8 cellular contexts compared by ENCODE assay signal in genomic region chr6:32186496-32186840, GRCh38. TPM values are rescaled to one million over a fixed set of nuclear protein-coding genes. Genes with fewer than 3 reads are reported as not detected.
DNase-seq lines count a peak whose midpoint lies in the region; ATAC-seq and TF ChIP-seq lines count a peak whose summit lies in the region.
"Had no signal": no experiment of that assay in that cellular context is flagged by ENCODE, and none has a peak within 500 bp of the region (broad histone marks: within the 10 kb centered on the region; RNA-seq: fewer than 3 reads in every experiment).

No MANE protein-coding gene starts in this region.

- H3K27ac ChIP-seq in GM23248 = peak overlapping the region; percentile 81
- peak overlapping the region; percentile 86 for H3K27ac ChIP-seq in hepatocyte

- H3K4me1 Mint-ChIP-seq in activated B cell treated with CpG ODN at 0.5 μM for 24 hours = peaks cover 50% of the 10 kb centered on the region
- H3K4me1 Mint-ChIP-seq in stimulated activated effector memory CD8-positive, alpha-beta T cell treated with anti-CD3 and anti-CD28 coated beads, Interleukin-12 subunit alpha, Interleukin-12 subunit beta, amount 100 ng/mL, for 72 hours = peaks cover 72% of the 10 kb centered on the region

- peak overlapping the region; percentile 77 for H3K27ac Mint-ChIP-seq in activated B cell treated with CpG ODN at 0.5 μM for 24 hours
- peak overlapping the region; percentile 99 for H3K27ac Mint-ChIP-seq in stimulated activated effector memory CD8-positive, alpha-beta T cell treated with anti-CD3 and anti-CD28 coated beads, Interleukin-12 subunit alpha, Interleukin-12 subunit beta, amount 100 ng/mL, for 72 hours

- DNase-seq in GM23248 (no peak), activated B cell treated with CpG ODN at 0.5 μM for 24 hours (no peak), hepatocyte (ENCODE audit: low spot score) (no peak), NCI-H1105 treated with DMSO at 0.1 percent for 48 hours (lab: John Stamatoyannopoulos, UW) (no peak), H7 (no peak)
- DNase-seq in stimulated activated effector memory CD8-positive, alpha-beta T cell treated with anti-CD3 and anti-CD28 coated beads, Interleukin-12 subunit alpha, Interleukin-12 subunit beta, amount 100 ng/mL, for 72 hours (ENCODE audit: low spot score in 2 of 2) = no peak
- DNase-seq: activated CD4-positive, alpha-beta T cell treated with anti-CD3 and anti-CD28 coated beads, Interleukin-2, amount 50 U/mL, for 48 hours had no signal

- peak overlapping the region; percentile 8 for H3K4me3 Mint-ChIP-seq in activated B cell treated with CpG ODN at 0.5 μM for 24 hours
- peak overlapping the region; percentile 99 for H3K4me3 Mint-ChIP-seq in stimulated activated effector memory CD8-positive, alpha-beta T cell treated with anti-CD3 and anti-CD28 coated beads, Interleukin-12 subunit alpha, Interleukin-12 subunit beta, amount 100 ng/mL, for 72 hours

- H3K9me3 ChIP-seq in GM23248 (ENCODE audit: low read depth) (no peaks in the 10 kb centered on the region), hepatocyte (ENCODE audit: low read depth) (no peaks in the 10 kb centered on the region)

- H3K27me3 Mint-ChIP-seq in activated B cell treated with CpG ODN at 0.5 μM for 24 hours = no peaks in the 10 kb centered on the region

- H3K9me3 Mint-ChIP-seq in activated B cell treated with CpG ODN at 0.5 μM for 24 hours = no peaks in the 10 kb centered on the region
- no peaks in the 10 kb centered on the region for H3K9me3 Mint-ChIP-seq in stimulated activated effector memory CD8-positive, alpha-beta T cell treated with anti-CD3 and anti-CD28 coated beads, Interleukin-12 subunit alpha, Interleukin-12 subunit beta, amount 100 ng/mL, for 72 hours

- H3K4me1 ChIP-seq in GM23248 (ENCODE audit: insufficient read depth) = peaks cover 10% of the 10 kb centered on the region
- peaks cover 28% of the 10 kb centered on the region for H3K4me1 ChIP-seq in hepatocyte (ENCODE audit: insufficient read depth)

- H3K36me3 Mint-ChIP-seq in activated B cell treated with CpG ODN at 0.5 μM for 24 hours (ENCODE audit: low read depth) = peaks cover 72% of the 10 kb centered on the region
- peaks cover 95% of the 10 kb centered on the region for H3K36me3 Mint-ChIP-seq in stimulated activated effector memory CD8-positive, alpha-beta T cell treated with anti-CD3 and anti-CD28 coated beads, Interleukin-12 subunit alpha, Interleukin-12 subunit beta, amount 100 ng/mL, for 72 hours

- no peaks in the 10 kb centered on the region for H3K27me3 ChIP-seq in GM23248 (replicated peaks; ENCODE audit: insufficient read depth)
- H3K27me3 ChIP-seq in hepatocyte = no peaks in the 10 kb centered on the region
- H3K27me3 ChIP-seq in H7 (ENCODE audit: control insufficient read depth, insufficient read depth, low read length) = no peaks in the 10 kb centered on the region

- H3K79me2 ChIP-seq in GM23248 (ENCODE audit: insufficient read depth) = peaks cover 50% of the 10 kb centered on the region
- H3K79me2 ChIP-seq in hepatocyte = peaks cover 33% of the 10 kb centered on the region

- intact Hi-C loops in activated B cell treated with CpG ODN at 0.5 μM for 24 hours (cut with micrococcal nuclease) = no loop called here

- ATAC-seq in activated B cell treated with CpG ODN at 0.5 μM for 24 hours (ENCODE audit: low read depth) (no peak), GM21526 (IDR thresholded peaks at IDR 0.05; ENCODE audit: low FRiP score, unreplicated experiment) (no peak)
- ATAC-seq in stimulated activated effector memory CD8-positive, alpha-beta T cell treated with anti-CD3 and anti-CD28 coated beads, Interleukin-12 subunit alpha, Interleukin-12 subunit beta, amount 100 ng/mL, for 72 hours = no peak

- 54 to 60% methylated on average over 6 of the region's 6 CpGs for WGBS in GM23248 (ENCODE audit: low coverage in 1 of 2, low lambda C conversion rate in 2 of 2, missing lambda C conversion rate in 2 of 2), 2 experiments
- WGBS in hepatocyte (ENCODE audit: low lambda C conversion rate, missing lambda C conversion rate) = 80% methylated on average over 6 of the region's 6 CpGs

- 0 out of 2 replicates have a peak overlapping the region, but pooled peaks have one; percentile 18 for H3K9ac ChIP-seq in GM23248

- TF ChIP-seq CTCF in activated B cell treated with CpG ODN at 0.5 μM for 24 hours (IDR thresholded peaks at IDR 0.05) (no peak), hepatocyte (IDR thresholded peaks at IDR 0.05; ENCODE audit: poor library complexity) (no peak)

- H4K20me1 ChIP-seq in GM23248 (ENCODE audit: insufficient read depth) (no peaks in the 10 kb centered on the region), hepatocyte (ENCODE audit: insufficient read depth, poor library complexity, severe bottlenecking) (no peaks in the 10 kb centered on the region)

- H3F3A ChIP-seq in GM23248 (ENCODE audit: insufficient read depth) = peaks cover 20% of the 10 kb centered on the region; the same call in 1 of the 2 replicates

- CTCF ChIA-PET in activated B cell treated with CpG ODN at 0.5 μM for 24 hours (lab: Charles Lee) = no interaction called here

- H3K9me2 ChIP-seq in GM23248 (ENCODE audit: insufficient read depth) = no peaks in the 10 kb centered on the region
- H3K9me2 ChIP-seq in hepatocyte (replicated peaks; ENCODE audit: insufficient read depth) = no peaks in the 10 kb centered on the region

- H2AFZ ChIP-seq in GM23248 = no peak overlapping the region
- no peak overlapping the region for H2AFZ ChIP-seq in hepatocyte

- peaks cover 5% of the 10 kb centered on the region; the same call in 1 of the 2 replicates for H3K36me3 ChIP-seq in GM23248 (ENCODE audit: low read depth)
- no peaks in the 10 kb centered on the region for H3K36me3 ChIP-seq in hepatocyte (replicated peaks; ENCODE audit: insufficient read depth, low read depth)
- H3K36me3 ChIP-seq in H7 (replicated peaks; ENCODE audit: control insufficient read depth, insufficient read depth, low read length) = peaks cover 22% of the 10 kb centered on the region

- H3K4me3 ChIP-seq in GM23248 (no peak overlapping the region), hepatocyte (no peak overlapping the region), H7 (ENCODE audit: insufficient read depth, low read depth, low read length) (no peak overlapping the region)

- H3K4me2 ChIP-seq in GM23248 (ENCODE audit: unreplicated experiment) (no peak overlapping the region), hepatocyte (no peak overlapping the region)

- in situ Hi-C loops in GM23248 (cut with MboI) = no loop called here

- POLR2A ChIA-PET in activated B cell treated with CpG ODN at 0.5 μM for 24 hours (lab: Charles Lee) = interaction anchor here (1.4 kb wide), 1 partner anchor 10 kb away, joined by 8 read pairs; no protein-coding TSS in a partner anchor

RNA-seq across cellular contexts. Expression of gene AGER, which starts 2.4 kb away (rescaled TPM):
- 0.22 TPM in 1 of 2 replicates, not detected in the other for total RNA-seq in GM23248 (2014; rRNA removed; shearing (Covaris generic))
- polyA plus RNA-seq in GM23248 (2016; fragmentation: Nextera tagmentation; extraction: Ambion mirVana) (1.2 and 1.4 TPM in 2 replicates), hepatocyte (3.4 and 21.2 TPM in 2 replicates)
- total RNA-seq in activated B cell treated with CpG ODN at 0.5 μM for 24 hours (23.5 and 30.8 TPM in 2 replicates), hepatocyte (4.5 and 5.9 TPM in 2 replicates)
- total RNA-seq in H7 (2014; rRNA removed; shearing (Covaris generic)) = 2.2 and 2.8 TPM in 2 replicates

RNA-seq across cellular contexts. Expression of gene PBX2, which starts 3.5 kb away (rescaled TPM):
- total RNA-seq in GM23248 (2014; rRNA removed; shearing (Covaris generic)) = 25.4 and 27.6 TPM in 2 replicates
- polyA plus RNA-seq in GM23248 (2016; fragmentation: Nextera tagmentation; extraction: Ambion mirVana) (2.6 and 3.1 TPM in 2 replicates), hepatocyte (20.5 and 21.6 TPM in 2 replicates)
- total RNA-seq in activated B cell treated with CpG ODN at 0.5 μM for 24 hours (134 and 153 TPM in 2 replicates), hepatocyte (63.8 and 77.5 TPM in 2 replicates)
- total RNA-seq in H7 (2014; rRNA removed; shearing (Covaris generic)) = 64.2 and 67.7 TPM in 2 replicates

RNA-seq across cellular contexts. Expression of gene GPSM3, which starts 6.0 kb away (rescaled TPM):
- total RNA-seq in GM23248 (2014; rRNA removed; shearing (Covaris generic)) = 5.4 and 7.7 TPM in 2 replicates
- 6.8 and 7.3 TPM in 2 replicates for polyA plus RNA-seq in GM23248 (2016; fragmentation: Nextera tagmentation; extraction: Ambion mirVana)
- 185 and 199 TPM in 2 replicates for total RNA-seq in activated B cell treated with CpG ODN at 0.5 μM for 24 hours
- 1.8 and 4.3 TPM in 2 replicates for total RNA-seq in hepatocyte
- polyA plus RNA-seq in hepatocyte = 3.4 and 5.7 TPM in 2 replicates
- 21.2 and 26.8 TPM in 2 replicates for total RNA-seq in H7 (2014; rRNA removed; shearing (Covaris generic))

RNA-seq across cellular contexts. Expression of gene RNF5, which starts 8.3 kb away (rescaled TPM):
- total RNA-seq in GM23248 (2014; rRNA removed; shearing (Covaris generic)) = 48.1 and 48.2 TPM in 2 replicates
- polyA plus RNA-seq in GM23248 (2016; fragmentation: Nextera tagmentation; extraction: Ambion mirVana) = 58.8 and 63.2 TPM in 2 replicates
- total RNA-seq in activated B cell treated with CpG ODN at 0.5 μM for 24 hours = 39.7 and 41.8 TPM in 2 replicates
- 133 and 135 TPM in 2 replicates for total RNA-seq in hepatocyte
- polyA plus RNA-seq in hepatocyte = 169 and 170 TPM in 2 replicates
- total RNA-seq in H7 (2014; rRNA removed; shearing (Covaris generic)) = 94.6 and 99.0 TPM in 2 replicates

RNA-seq across cellular contexts. Expression of gene AGPAT1, which starts 10.6 kb away (rescaled TPM):
- 57.2 and 71.2 TPM in 2 replicates for total RNA-seq in GM23248 (2014; rRNA removed; shearing (Covaris generic))
- polyA plus RNA-seq in GM23248 (2016; fragmentation: Nextera tagmentation; extraction: Ambion mirVana) (36.9 and 39.7 TPM in 2 replicates), hepatocyte (67.6 and 71.4 TPM in 2 replicates)
- total RNA-seq in activated B cell treated with CpG ODN at 0.5 μM for 24 hours (26.4 and 27.0 TPM in 2 replicates), hepatocyte (59.9 and 62.8 TPM in 2 replicates)
- total RNA-seq in H7 (2014; rRNA removed; shearing (Covaris generic)) = 99.3 and 113 TPM in 2 replicates
